In genomic region chr13:31870511-31870910, GRCh38 we compare ENCODE assay signal across 18 cellular contexts.
"Had no signal": no experiment of that assay in that cellular context is flagged by ENCODE, and none has a peak within 500 bp of the region (broad histone marks: within the 10 kb centered on the region; RNA-seq: fewer than 3 reads in every experiment).

No MANE protein-coding gene starts in this region.

- H3K9me3 Mint-ChIP-seq: activated B cell treated with CpG ODN at 0.5 μM for 24 hours; activated CD4-positive, alpha-beta memory T cell treated with anti-CD3 and anti-CD28 coated beads for 36 hours; activated naive CD8-positive, alpha-beta T cell treated with anti-CD3 and anti-CD28 coated beads for 36 hours; brain; mesothelial cell of epicardium; nephron had no signal

- H3K27ac Mint-ChIP-seq: activated B cell treated with CpG ODN at 0.5 μM for 24 hours; activated CD4-positive, alpha-beta memory T cell treated with anti-CD3 and anti-CD28 coated beads for 36 hours; activated CD8-positive, alpha-beta memory T cell treated with anti-CD3 and anti-CD28 coated beads, Interleukin-2, amount 10 ng/mL, durations not matched to agents 7 days and 5 days; activated naive CD8-positive, alpha-beta T cell treated with anti-CD3 and anti-CD28 coated beads for 36 hours; brain; mesothelial cell of epicardium; nephron had no signal

- H3K36me3 ChIP-seq: tibial nerve had no signal

- H3K4me1 Mint-ChIP-seq: activated B cell treated with CpG ODN at 0.5 μM for 24 hours; activated CD8-positive, alpha-beta memory T cell treated with anti-CD3 and anti-CD28 coated beads, Interleukin-2, amount 10 ng/mL, durations not matched to agents 7 days and 5 days; activated naive CD8-positive, alpha-beta T cell treated with anti-CD3 and anti-CD28 coated beads for 36 hours had no signal

- ATAC-seq: activated CD8-positive, alpha-beta memory T cell treated with anti-CD3 and anti-CD28 coated beads, Interleukin-2, amount 10 ng/mL, durations not matched to agents 7 days and 5 days; stimulated activated naive CD8-positive, alpha-beta T cell treated with anti-CD3 and anti-CD28 coated beads, Interleukin-15, Interleukin-2, amounts not matched to agents 100 U/mL and 50 U/mL, for 24 hours had no signal

- H3K4me3 ChIP-seq: coronary artery, lung, tibial nerve had no signal

- H3K4me3 Mint-ChIP-seq: activated B cell treated with CpG ODN at 0.5 μM for 24 hours; activated CD4-positive, alpha-beta memory T cell treated with anti-CD3 and anti-CD28 coated beads for 36 hours; activated CD8-positive, alpha-beta memory T cell treated with anti-CD3 and anti-CD28 coated beads, Interleukin-2, amount 10 ng/mL, durations not matched to agents 7 days and 5 days; activated naive CD8-positive, alpha-beta T cell treated with anti-CD3 and anti-CD28 coated beads for 36 hours; brain; mesothelial cell of epicardium; nephron had no signal

- H3K27me3 ChIP-seq: tibial nerve had no signal

- H3K36me3 Mint-ChIP-seq: activated CD4-positive, alpha-beta memory T cell treated with anti-CD3 and anti-CD28 coated beads for 36 hours; activated CD8-positive, alpha-beta memory T cell treated with anti-CD3 and anti-CD28 coated beads, Interleukin-2, amount 10 ng/mL, durations not matched to agents 7 days and 5 days; activated naive CD8-positive, alpha-beta T cell treated with anti-CD3 and anti-CD28 coated beads for 36 hours; brain; mesothelial cell of epicardium had no signal

- DNase-seq: activated B cell treated with CpG ODN at 0.5 μM for 24 hours; activated CD4-positive, alpha-beta memory T cell treated with anti-CD3 and anti-CD28 coated beads for 36 hours; activated CD4-positive, alpha-beta T cell treated with anti-CD3 and anti-CD28 coated beads for 4 hours; activated CD8-positive, alpha-beta memory T cell treated with anti-CD3 and anti-CD28 coated beads, Interleukin-2, amount 10 ng/mL, durations not matched to agents 7 days and 5 days; activated naive CD4-positive, alpha-beta T cell; activated naive CD8-positive, alpha-beta T cell treated with anti-CD3 and anti-CD28 coated beads for 36 hours; anterior cingulate cortex; erythroblast; nucleus accumbens; stimulated activated CD8-positive, alpha-beta memory T cell treated with anti-CD3 and anti-CD28 coated beads, Interleukin-4, amount 100 ng/mL, for 48 hours; stimulated activated naive CD8-positive, alpha-beta T cell treated with anti-CD3 and anti-CD28 coated beads, Interleukin-15, Interleukin-2, amounts not matched to agents 100 U/mL and 50 U/mL, for 24 hours; SW 1271 had no signal

- H3K27ac ChIP-seq: coronary artery, tibial nerve had no signal

- H3K9me3 ChIP-seq: tibial nerve had no signal

- H3K27me3 Mint-ChIP-seq: activated B cell treated with CpG ODN at 0.5 μM for 24 hours, brain had no signal
